In genomic region chr14:56195727-56196126, GRCh38 we compare ENCODE assay signal across 8 cellular contexts.
DNase-seq lines count a peak whose midpoint lies in the region; ATAC-seq and TF ChIP-seq lines count a peak whose summit lies in the region.

No MANE protein-coding gene starts in this region.

- H3K4me3 ChIP-seq in CD4-positive, alpha-beta memory T cell (ENCODE audit: low read length in 2 of 2) = no peak overlapping the region
- no peak overlapping the region for H3K4me3 ChIP-seq in endodermal cell (ENCODE audit: low read length)

- peak in 1 of 5 donors; percentile 18 for DNase-seq in CD4-positive, alpha-beta memory T cell
- peak; percentile 98 for DNase-seq in NCI-H82 treated with DMSO at 0.1 percent for 48 hours (lab: John Stamatoyannopoulos, UW; ENCODE audit: unreplicated experiment)
- DNase-seq in endodermal cell = no peak
- DNase-seq in stimulated activated naive CD8-positive, alpha-beta T cell treated with anti-CD3 and anti-CD28 coated beads, Interleukin-15, Interleukin-2, amounts not matched to agents 100 U/mL and 50 U/mL, for 24 hours = peak; percentile 42
- DNase-seq in effector CD4-positive, alpha-beta T cell = no peak

- CTCF ChIA-PET in CD4-positive, alpha-beta memory T cell (lab: Charles Lee; ENCODE audit: partially characterized antibody) = no interaction called here

- TF ChIP-seq CTCF in endodermal cell (conservative IDR thresholded peaks at IDR 0.05) = no peak

- peak overlapping the region in 6 of 8 donors; percentile 1 to 68 (median 24) for H3K4me3 Mint-ChIP-seq in CD4-positive, alpha-beta memory T cell
- no peak overlapping the region for H3K4me3 Mint-ChIP-seq in endodermal cell

- ATAC-seq in GM18873 (IDR thresholded peaks at IDR 0.05; ENCODE audit: low FRiP score, unreplicated experiment) = peak; percentile 71
- peak; percentile 53 for ATAC-seq in HG03064 (IDR thresholded peaks at IDR 0.05; ENCODE audit: low read depth, unreplicated experiment)
- peak; percentile 73 for ATAC-seq in stimulated activated naive CD8-positive, alpha-beta T cell treated with anti-CD3 and anti-CD28 coated beads, Interleukin-15, Interleukin-2, amounts not matched to agents 100 U/mL and 50 U/mL, for 24 hours
- ATAC-seq in HG02840 (IDR thresholded peaks at IDR 0.05; ENCODE audit: low FRiP score, unreplicated experiment) = no peak

- H3K9me3 ChIP-seq in CD4-positive, alpha-beta memory T cell (ENCODE audit: control insufficient read depth in 1 of 2, low read length in 2 of 2) = no peaks in the 10 kb centered on the region
- H3K9me3 ChIP-seq in endodermal cell (ENCODE audit: control insufficient read depth, low read length) = no peaks in the 10 kb centered on the region

- 82 to 95% methylated on average over 6 of the region's 6 CpGs for WGBS in endodermal cell (ENCODE audit: insufficient coverage in 1 of 2, insufficient read length in 1 of 2), 2 experiments

- peaks cover 15% of the 10 kb centered on the region for H3K4me1 ChIP-seq in CD4-positive, alpha-beta memory T cell (ENCODE audit: insufficient read depth, low read length)
- no peaks in the 10 kb centered on the region for H3K4me1 ChIP-seq in endodermal cell (ENCODE audit: control insufficient read depth, insufficient read depth, low read length)

- H3K36me3 ChIP-seq in CD4-positive, alpha-beta memory T cell (ENCODE audit: insufficient read depth, low read length) = no peaks in the 10 kb centered on the region
- H3K36me3 ChIP-seq in endodermal cell (ENCODE audit: control insufficient read depth, insufficient read depth, low read length) = no peaks in the 10 kb centered on the region

- no peaks in the 10 kb centered on the region for H3K27me3 Mint-ChIP-seq in CD4-positive, alpha-beta memory T cell
- H3K27me3 Mint-ChIP-seq in endodermal cell (ENCODE audit: insufficient read depth) = no peaks in the 10 kb centered on the region

- H3K36me3 Mint-ChIP-seq in CD4-positive, alpha-beta memory T cell = no peaks in the 10 kb centered on the region
- H3K36me3 Mint-ChIP-seq in endodermal cell (ENCODE audit: low read depth) = no peaks in the 10 kb centered on the region

- H3K27me3 ChIP-seq in CD4-positive, alpha-beta memory T cell (ENCODE audit: insufficient read depth, low read length) = no peaks in the 10 kb centered on the region
- no peaks in the 10 kb centered on the region for H3K27me3 ChIP-seq in endodermal cell (ENCODE audit: control insufficient read depth, insufficient read depth, low read length, poor library complexity, severe bottlenecking)

- POLR2A ChIA-PET in CD4-positive, alpha-beta memory T cell (lab: Charles Lee; ENCODE audit: partially characterized antibody) = interaction anchor here (0.7 to 1.4 kb wide), 2 partner anchors 23 to 77 kb away, joined by 3 to 7 read pairs; partner anchors contain the start of gene PELI2

- peak overlapping the region; percentile 4 to 82 (median 49) for H3K27ac Mint-ChIP-seq in CD4-positive, alpha-beta memory T cell
- H3K27ac Mint-ChIP-seq in endodermal cell = no peak overlapping the region

- intact Hi-C loops in CD4-positive, alpha-beta memory T cell (cut with micrococcal nuclease) = loop anchor here (10.0 kb wide), 1 partner anchor 51 kb away; no protein-coding TSS in a partner anchor

- H3K27ac ChIP-seq in CD4-positive, alpha-beta memory T cell (ENCODE audit: low read depth, low read length) = no peak overlapping the region
- peak overlapping the region; percentile 13 for H3K27ac ChIP-seq in endodermal cell (ENCODE audit: low read depth, low read length)

- H3K4me1 Mint-ChIP-seq in CD4-positive, alpha-beta memory T cell = peaks cover 18 to 30% (median 23%) of the 10 kb centered on the region in 4 donors
- no peaks in the 10 kb centered on the region for H3K4me1 Mint-ChIP-seq in endodermal cell

- H3K9me3 Mint-ChIP-seq in CD4-positive, alpha-beta memory T cell = no peaks in the 10 kb centered on the region
- no peaks in the 10 kb centered on the region for H3K9me3 Mint-ChIP-seq in endodermal cell

- no peak overlapping the region for H3K9ac ChIP-seq in endodermal cell (ENCODE audit: extremely low read depth, low read length, poor library complexity, severe bottlenecking)

Comparison
In these comparisons a context has a peak if more than half of its experiments do, and no peak if none do; other contexts are left out.
1. DNase-seq: peak in NCI-H82 treated with DMSO at 0.1 percent for 48 hours (single experiment) and stimulated activated naive CD8-positive, alpha-beta T cell treated with anti-CD3 and anti-CD28 coated beads, Interleukin-15, Interleukin-2, amounts not matched to agents 100 U/mL and 50 U/mL, for 24 hours (single experiment); none in endodermal cell (single experiment) and effector CD4-positive, alpha-beta T cell (single experiment).